26 cellular contexts compared by ENCODE assay signal in the genomic region with DNA sequence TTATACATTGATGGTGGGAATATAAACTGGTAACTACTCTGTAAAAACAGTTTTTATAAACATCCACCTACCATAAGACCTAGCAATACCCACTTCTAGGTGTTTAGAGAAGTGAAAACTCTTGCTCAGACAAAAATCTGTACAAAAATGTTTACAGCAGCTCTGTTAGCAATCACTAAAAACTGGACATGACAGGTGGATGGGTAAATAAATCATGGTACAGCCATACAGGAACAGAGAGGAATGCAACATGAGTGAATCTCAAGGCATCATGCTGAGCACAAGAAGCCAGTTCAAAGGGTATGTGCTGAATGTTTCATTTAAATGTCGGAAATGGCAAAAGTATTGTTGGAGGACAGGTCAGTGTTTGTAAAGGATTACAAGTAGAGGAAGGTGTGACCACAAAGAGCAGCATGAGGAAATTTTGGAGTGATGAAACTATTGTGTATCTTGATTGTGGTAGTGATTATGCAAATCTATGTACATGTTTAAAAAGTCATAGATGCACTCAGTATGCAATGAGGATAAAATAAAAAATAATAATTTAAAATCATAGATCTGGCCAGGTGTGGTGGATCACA. TPM values are rescaled to one million over a fixed set of nuclear protein-coding genes. Genes with fewer than 3 reads are reported as not detected.
DNase-seq lines count a peak whose midpoint lies in the region; ATAC-seq and TF ChIP-seq lines count a peak whose summit lies in the region.
"Had no signal": no experiment of that assay in that cellular context is flagged by ENCODE, and none has a peak within 500 bp of the region (broad histone marks: within the 10 kb centered on the region; RNA-seq: fewer than 3 reads in every experiment).

No MANE protein-coding gene starts in this region.

- no peak for DNase-seq in activated naive CD4-positive, alpha-beta T cell treated with anti-CD3 and anti-CD28 coated beads, Interleukin-2, amount 10 ng/mL, durations not matched to agents 7 days and 5 days
- no peak for DNase-seq in activated naive CD4-positive, alpha-beta T cell treated with anti-CD3 and anti-CD28 coated beads, Interleukin-2, amount 50 U/mL, for 16 hours
- DNase-seq in LHCN-M2 (ENCODE audit: low read depth) (peak; percentile 43), activated B cell treated with CpG ODN at 0.5 μM for 24 hours (no peak), spleen (no peak), NCI-H345 (lab: John Stamatoyannopoulos, UW) (no peak), AML-193 (lab: John Stamatoyannopoulos, UW) (no peak)
- DNase-seq: activated CD4-positive, alpha-beta T cell treated with anti-CD3 and anti-CD28 coated beads for 4 hours; activated gamma-delta T cell treated with Interleukin-2 at 50 U/mL for 16 hours; central memory CD4-positive, alpha-beta T cell; foreskin melanocyte; GF-D8; hippocampal formation; NCI-H1092; NK-92 treated with Interleukin-12 subunit alpha and Interleukin-12 subunit beta, amount 100 ng/mL, for 24 hours; ovary had no signal

- no peak overlapping the region for H3K4me3 Mint-ChIP-seq in activated naive CD4-positive, alpha-beta T cell treated with anti-CD3 and anti-CD28 coated beads, Interleukin-2, amount 10 ng/mL, durations not matched to agents 7 days and 5 days
- no peak overlapping the region for H3K4me3 Mint-ChIP-seq in activated B cell treated with CpG ODN at 0.5 μM for 24 hours

- CTCF ChIA-PET in activated naive CD4-positive, alpha-beta T cell treated with anti-CD3 and anti-CD28 coated beads, Interleukin-2, amount 10 ng/mL, durations not matched to agents 7 days and 5 days (lab: Charles Lee): no interaction called here
- CTCF ChIA-PET in activated B cell treated with CpG ODN at 0.5 μM for 24 hours (lab: Charles Lee): no interaction called here

- ATAC-seq in activated B cell treated with CpG ODN at 0.5 μM for 24 hours (ENCODE audit: low read depth): no peak
- ATAC-seq in HG02840 (IDR thresholded peaks at IDR 0.05; ENCODE audit: low FRiP score, unreplicated experiment): no peak

- POLR2A ChIA-PET in activated B cell treated with CpG ODN at 0.5 μM for 24 hours (lab: Charles Lee): interaction anchor here (0.7 to 7.5 kb wide), 2 partner anchors 12 to 463 kb away, joined by 3 to 123 read pairs; partner anchors contain the start of gene RNU5B-1

- H3K36me3 ChIP-seq in spleen: no peaks in the 10 kb centered on the region
- H3K36me3 ChIP-seq: ovary, right atrium auricular region, suprapubic skin had no signal

- no peak for TF ChIP-seq POLR2A in spleen (IDR thresholded peaks at IDR 0.05)

- no peaks in the 10 kb centered on the region for H3K9me3 Mint-ChIP-seq in activated naive CD4-positive, alpha-beta T cell treated with anti-CD3 and anti-CD28 coated beads, Interleukin-2, amount 10 ng/mL, durations not matched to agents 7 days and 5 days
- H3K9me3 Mint-ChIP-seq in activated B cell treated with CpG ODN at 0.5 μM for 24 hours: no peaks in the 10 kb centered on the region

- H3K4me1 Mint-ChIP-seq in activated naive CD4-positive, alpha-beta T cell treated with anti-CD3 and anti-CD28 coated beads, Interleukin-2, amount 10 ng/mL, durations not matched to agents 7 days and 5 days: peaks cover 43% of the 10 kb centered on the region
- H3K4me1 Mint-ChIP-seq in activated B cell treated with CpG ODN at 0.5 μM for 24 hours: peaks cover 35% of the 10 kb centered on the region

- no peak for TF ChIP-seq CTCF in activated B cell treated with CpG ODN at 0.5 μM for 24 hours (IDR thresholded peaks at IDR 0.05)
- no peak for TF ChIP-seq CTCF in spleen (IDR thresholded peaks at IDR 0.05 in 8 of 11, conservative IDR thresholded peaks at IDR 0.05 in 3 of 11)

- no peaks in the 10 kb centered on the region for H3K27me3 ChIP-seq in spleen (replicated peaks in 1 of 7)
- H3K27me3 ChIP-seq: ovary, right atrium auricular region, suprapubic skin had no signal

- H3K27ac ChIP-seq in spleen: peak overlapping the region in 7 of 8 donors; percentile 35 to 82 (median 73)
- H3K27ac ChIP-seq: ovary, right atrium auricular region, suprapubic skin had no signal

- H3K27ac Mint-ChIP-seq in activated naive CD4-positive, alpha-beta T cell treated with anti-CD3 and anti-CD28 coated beads, Interleukin-2, amount 10 ng/mL, durations not matched to agents 7 days and 5 days: peak overlapping the region; percentile 58
- peak overlapping the region; percentile 4 for H3K27ac Mint-ChIP-seq in activated B cell treated with CpG ODN at 0.5 μM for 24 hours

- no peaks in the 10 kb centered on the region for H3K36me3 Mint-ChIP-seq in activated naive CD4-positive, alpha-beta T cell treated with anti-CD3 and anti-CD28 coated beads, Interleukin-2, amount 10 ng/mL, durations not matched to agents 7 days and 5 days
- peaks cover 1% of the 10 kb centered on the region for H3K36me3 Mint-ChIP-seq in activated B cell treated with CpG ODN at 0.5 μM for 24 hours (ENCODE audit: low read depth)
- H3K36me3 Mint-ChIP-seq: CD4-positive, CD25-positive, alpha-beta regulatory T cell had no signal

- peak overlapping the region in 1 of 8 donors; percentile 18 for H3K4me3 ChIP-seq in spleen
- H3K4me3 ChIP-seq: ovary, right atrium auricular region, suprapubic skin had no signal

- no peaks in the 10 kb centered on the region for H3K27me3 Mint-ChIP-seq in activated naive CD4-positive, alpha-beta T cell treated with anti-CD3 and anti-CD28 coated beads, Interleukin-2, amount 10 ng/mL, durations not matched to agents 7 days and 5 days
- no peaks in the 10 kb centered on the region for H3K27me3 Mint-ChIP-seq in activated B cell treated with CpG ODN at 0.5 μM for 24 hours

- H3K4me1 ChIP-seq in spleen: peaks cover 10 to 53% (median 27%) of the 10 kb centered on the region in 6 donors

- H3K9me3 ChIP-seq in spleen: no peaks in the 10 kb centered on the region
- H3K9me3 ChIP-seq: ovary, right atrium auricular region, suprapubic skin had no signal

- WGBS in spleen, 5 donors: 53 to 76% (median 70%) methylated on average over 1 of the region's 1 CpG

- intact Hi-C loops in activated B cell treated with CpG ODN at 0.5 μM for 24 hours (cut with micrococcal nuclease): no loop called here
- intact Hi-C loops in spleen (cut with DNase I; ENCODE audit: low total_unique reads): no loop called here

RNA-seq across cellular contexts. Expression of gene RNU5A-1, which starts 2.8 kb away (rescaled TPM):
- total RNA-seq in LHCN-M2 (2014; rRNA removed): not detected in 2 replicates
- polyA plus RNA-seq in LHCN-M2 (2012): not detected
- total RNA-seq in activated B cell treated with CpG ODN at 0.5 μM for 24 hours: not detected in 2 replicates
- total RNA-seq in spleen: not detected
- polyA plus RNA-seq in spleen: not detected
- total RNA-seq: CD4-positive, CD25-positive, alpha-beta regulatory T cell; lung microvascular endothelial cell; NCI-H460; ovary; right atrium auricular region; RPMI7951; suprapubic skin had no signal
- polyA plus RNA-seq: AG04450; CD4-positive, CD25-positive, alpha-beta regulatory T cell; esophagus; keratinocyte; ovary had no signal

RNA-seq across cellular contexts. Expression of gene PARP16, which starts 6.3 kb away (rescaled TPM):
- total RNA-seq in LHCN-M2 (2014; rRNA removed): 7.3 and 7.8 TPM in 2 replicates
- 4.5 TPM for polyA plus RNA-seq in LHCN-M2 (2012)
- 11.2 and 11.5 TPM in 2 replicates for total RNA-seq in activated B cell treated with CpG ODN at 0.5 μM for 24 hours
- total RNA-seq in spleen: 10 to 100 TPM in 4 of 7 donors, 1 to 10 TPM in 3; 8.7 to 11.3 (median 10.2) TPM
- polyA plus RNA-seq in spleen: 1 to 10 TPM; 6.4 to 7.9 (median 6.7) TPM

RNA-seq across cellular contexts. Expression of gene RNU5B-1, which starts 11.4 kb away (rescaled TPM):
- total RNA-seq in LHCN-M2 (2014; rRNA removed): not detected in 2 replicates
- not detected for polyA plus RNA-seq in LHCN-M2 (2012)
- total RNA-seq in activated B cell treated with CpG ODN at 0.5 μM for 24 hours: 32.5 TPM in 1 of 2 replicates, not detected in the other
- 10 to 100 TPM in 4 of 7 donors, not detected in 3; 24.2 to 62.3 (median 32.6) TPM for total RNA-seq in spleen
- not detected for polyA plus RNA-seq in spleen
- total RNA-seq: CD4-positive, CD25-positive, alpha-beta regulatory T cell; lung microvascular endothelial cell; NCI-H460; right atrium auricular region; RPMI7951; suprapubic skin had no signal
- polyA plus RNA-seq: AG04450; CD4-positive, CD25-positive, alpha-beta regulatory T cell; esophagus; keratinocyte; ovary had no signal
